Comparison of ENCODE assay signal across 8 cellular contexts in genomic region chr1:156858959-156859522, GRCh38. TPM values are rescaled to one million over a fixed set of nuclear protein-coding genes. Genes with fewer than 3 reads are reported as not detected.
A peak's percentile ranks its signal among the peaks of the same experiment; 100 is the strongest.
DNase-seq lines count a peak whose midpoint lies in the region; ATAC-seq and TF ChIP-seq lines count a peak whose summit lies in the region.

Gene INSRR, minus strand, starts transcription at chr1:156859117. Its CDS starts 496 bp downstream, at chr1:156858621.

- H2AK5ac ChIP-seq in mesenchymal stem cell (ENCODE audit: low read length, severe bottlenecking), result no peak within 1 kb of the TSS

- H3K27ac ChIP-seq in HUES64 (ENCODE audit: low read depth, low read length) (no peak within 1 kb of the TSS), breast epithelium (peak within 1 kb of the TSS in 1 of 2 donors; percentile 63), mesenchymal stem cell (ENCODE audit: low read length, poor library complexity, severe bottlenecking) (no peak within 1 kb of the TSS)

- peak within 1 kb of the TSS; percentile 37 for H2BK15ac ChIP-seq in mesenchymal stem cell (ENCODE audit: low read depth, poor library complexity, severe bottlenecking)

- no peaks in the 10 kb centered on the region for H3K79me1 ChIP-seq in mesenchymal stem cell (replicated peaks; ENCODE audit: low read length, poor library complexity, severe bottlenecking)

- POLR2A ChIA-PET in AG04449 (lab: Yijun Ruan, JAX), result interaction anchor here (0.8 to 1.3 kb wide), 3 partner anchors 61 to 131 kb away, joined by 3 to 4 read pairs (median 3); partner anchors contain the start of genes HDGF, ISG20L2 and METTL25B

- no peak within 1 kb of the TSS; the same call in 1 of the 2 replicates for H3K9ac ChIP-seq in HUES64 (ENCODE audit: low read depth, low read length)
- H3K9ac ChIP-seq in mesenchymal stem cell (ENCODE audit: low read length), result peak within 1 kb of the TSS; percentile 49

- H3K23ac ChIP-seq in mesenchymal stem cell (ENCODE audit: low read length in 2 of 2), result peak within 1 kb of the TSS; percentile 15 to 57

- CTCF ChIA-PET in AG04449 (lab: Yijun Ruan, JAX), result interaction anchor here (0.9 to 16.4 kb wide), 31 partner anchors 10 to 512 kb away, joined by 3 to 476 read pairs (median 10); partner anchors contain the start of genes CRABP2, ISG20L2, METTL25B and PEAR1

- no peak within 1 kb of the TSS for H2AFZ ChIP-seq in mesenchymal stem cell (ENCODE audit: low read depth, low read length)

- no peak for ATAC-seq in GM21717 (IDR thresholded peaks at IDR 0.05; ENCODE audit: unreplicated experiment)
- no peak for ATAC-seq in left lobe of liver
- no peak for ATAC-seq in GM18858 (IDR thresholded peaks at IDR 0.05; ENCODE audit: unreplicated experiment)

- H2BK120ac ChIP-seq in mesenchymal stem cell (ENCODE audit: low read depth, low read length), result no peak within 1 kb of the TSS

- H3K18ac ChIP-seq in mesenchymal stem cell (ENCODE audit: low read depth in 1 of 2, low read length in 2 of 2), result no peak within 1 kb of the TSS

- H3K36me3 ChIP-seq in HUES64 (ENCODE audit: insufficient read depth, low read length) (no peaks in the 10 kb centered on the region), breast epithelium (no peaks in the 10 kb centered on the region), mesenchymal stem cell (ENCODE audit: control insufficient read depth in 1 of 2, insufficient read depth in 2 of 2, low read depth in 1 of 2, low read length in 2 of 2) (no peaks in the 10 kb centered on the region)

- H3K27me3 ChIP-seq in HUES64 (ENCODE audit: insufficient read depth, low read length), result peaks cover 93% of the 10 kb centered on the region
- H3K27me3 ChIP-seq in breast epithelium, result peaks cover 0 to 57% of the 10 kb centered on the region in 2 donors
- peaks cover 78 to 83% of the 10 kb centered on the region in 2 experiments for H3K27me3 ChIP-seq in mesenchymal stem cell (ENCODE audit: control insufficient read depth in 1 of 2, insufficient read depth in 1 of 2, low read length in 2 of 2)

- no peak within 1 kb of the TSS for H4K91ac ChIP-seq in mesenchymal stem cell (ENCODE audit: low read length)

- no peak within 1 kb of the TSS for H2BK12ac ChIP-seq in mesenchymal stem cell (ENCODE audit: low read length in 2 of 2)

- no peak for TF ChIP-seq POLR2A in breast epithelium (IDR thresholded peaks at IDR 0.05)

- peaks cover 5% of the 10 kb centered on the region; the same call in 1 of the 2 replicates for H3K4me1 ChIP-seq in HUES64 (ENCODE audit: insufficient read depth, low read length)
- H3K4me1 ChIP-seq in breast epithelium, result peaks cover 7 to 14% of the 10 kb centered on the region in 2 donors
- H3K4me1 ChIP-seq in mesenchymal stem cell (ENCODE audit: control insufficient read depth, insufficient read depth, low read depth, low read length), result peaks cover 26% of the 10 kb centered on the region

- peak within 1 kb of the TSS; percentile 62 for H3K4me2 ChIP-seq in mesenchymal stem cell (ENCODE audit: low read length, poor library complexity, severe bottlenecking)

- no peak for DNase-seq in AG04449 (ENCODE audit: low read depth, low spot score)
- DNase-seq in breast epithelium (ENCODE audit: low spot score in 2 of 2), result no peak
- no peak for DNase-seq in mesenchymal stem cell
- no peak for DNase-seq in left lobe of liver (ENCODE audit: low spot score)
- DNase-seq in effector CD4-positive, alpha-beta T cell, result no peak

- H3K4ac ChIP-seq in mesenchymal stem cell (ENCODE audit: low read depth in 1 of 2, low read length in 2 of 2), result no peak within 1 kb of the TSS

- no peak within 1 kb of the TSS for H4K8ac ChIP-seq in mesenchymal stem cell (ENCODE audit: low read length)

- 1% methylated on average over 35 of the region's 39 CpGs for WGBS in HUES64
- 2% methylated on average over 20 of the region's 39 CpGs for WGBS in mesenchymal stem cell

- intact Hi-C loops in breast epithelium (cut with DNase I; ENCODE audit: low total_unique reads), result no loop called here

- H2BK5ac ChIP-seq in mesenchymal stem cell (ENCODE audit: low read depth, low read length, poor library complexity, severe bottlenecking), result no peak within 1 kb of the TSS

- no peak within 1 kb of the TSS for H3K14ac ChIP-seq in mesenchymal stem cell (ENCODE audit: low read length in 2 of 2)

- peak within 1 kb of the TSS; percentile 48 for H3K4me3 ChIP-seq in AG04449 (ENCODE audit: low read depth, low read length)
- peak within 1 kb of the TSS; percentile 56 for H3K4me3 ChIP-seq in HUES64 (ENCODE audit: low read length)
- peak within 1 kb of the TSS; percentile 30 to 64 (median 47) for H3K4me3 ChIP-seq in breast epithelium
- peak within 1 kb of the TSS in 1 of 2 experiments; percentile 77 for H3K4me3 ChIP-seq in mesenchymal stem cell (ENCODE audit: insufficient read depth in 1 of 2, low read depth in 1 of 2, low read length in 2 of 2)

- no peak for TF ChIP-seq CTCF in AG04449 (IDR thresholded peaks at IDR 0.05; ENCODE audit: insufficient read depth, low read length, missing control alignments)
- TF ChIP-seq CTCF in breast epithelium (IDR thresholded peaks at IDR 0.05), result no peak

- no peaks in the 10 kb centered on the region for H3K9me3 ChIP-seq in HUES64 (ENCODE audit: insufficient read depth, low read depth, low read length)
- no peaks in the 10 kb centered on the region for H3K9me3 ChIP-seq in breast epithelium
- H3K9me3 ChIP-seq in mesenchymal stem cell (ENCODE audit: control insufficient read depth, low read length), result no peaks in the 10 kb centered on the region

RNA-seq across cellular contexts. Expression of gene INSRR, which starts in this region (rescaled TPM):
- polyA plus RNA-seq in HUES64 (2013, experiment 1 of 2), result not detected
- not detected for polyA plus RNA-seq in HUES64 (2013, experiment 2 of 2)
- under 1 TPM in 2 of 3 donors, not detected in 1; 0.15 to 0.33 TPM for total RNA-seq in breast epithelium
- polyA plus RNA-seq in mesenchymal stem cell (2013, experiment 1 of 2), result not detected
- polyA plus RNA-seq in mesenchymal stem cell (2013, experiment 2 of 2), result not detected
- not detected for total RNA-seq in left lobe of liver
